In the genomic region with DNA sequence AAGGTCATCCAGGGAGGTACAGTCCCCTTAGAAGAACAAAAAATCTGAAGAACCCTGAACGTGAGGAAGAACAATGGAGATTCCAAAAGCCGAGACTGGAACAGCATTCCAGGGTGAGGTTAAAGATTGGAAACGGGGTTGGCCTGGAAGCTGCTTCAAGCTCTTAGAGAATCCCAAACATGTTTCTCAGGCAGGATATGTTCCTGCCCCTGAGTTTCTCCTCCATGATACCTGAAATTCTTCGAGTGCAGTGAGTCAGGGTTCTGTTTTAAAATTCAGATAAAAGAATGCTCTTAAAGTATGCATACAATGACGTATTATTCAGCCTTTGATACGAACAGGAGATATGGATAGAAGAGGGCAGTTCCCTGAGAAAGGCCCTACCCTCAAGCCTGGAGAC, we compare ENCODE assay signal across 30 cellular contexts.
"Had no signal": no experiment of that assay in that cellular context is flagged by ENCODE, and none has a peak within 500 bp of the region (broad histone marks: within the 10 kb centered on the region; RNA-seq: fewer than 3 reads in every experiment).

No MANE protein-coding gene starts in this region.

- H3K27ac Mint-ChIP-seq: activated CD4-positive, alpha-beta memory T cell treated with anti-CD3 and anti-CD28 coated beads for 36 hours; activated CD4-positive, alpha-beta T cell treated with anti-CD3 and anti-CD28 coated beads for 36 hours; activated CD4-positive, alpha-beta T cell treated with anti-CD3 and anti-CD28 coated beads, Interleukin-2, amount 10 ng/mL, durations not matched to agents 24 days and 14 days; activated CD8-positive, alpha-beta memory T cell treated with anti-CD3 and anti-CD28 coated beads, Interleukin-2, amount 10 ng/mL, durations not matched to agents 7 days and 5 days; activated CD8-positive, alpha-beta T cell treated with anti-CD3 and anti-CD28 coated beads, Interleukin-2, amount 10 ng/mL, durations not matched to agents 7 days and 5 days; activated naive CD4-positive, alpha-beta T cell treated with anti-CD3 and anti-CD28 coated beads for 36 hours; activated naive CD4-positive, alpha-beta T cell treated with anti-CD3 and anti-CD28 coated beads, Interleukin-2, amount 50 U/mL, for 24 hours; activated naive CD8-positive, alpha-beta T cell treated with anti-CD3 and anti-CD28 coated beads for 36 hours; activated naive CD8-positive, alpha-beta T cell treated with anti-CD3 and anti-CD28 coated beads, Interleukin-2, amount 50 U/mL, for 24 hours; activated T-helper 1 cell treated with anti-CD3 and anti-CD28 coated beads, Interleukin-12 subunit alpha, Interleukin-12 subunit beta, Interleukin-2, Interleukin-4 antibody, amounts not matched to agents 30 ng/mL and 10 ng/mL and 1 ng/mL, durations not matched to agents 14 hours and 24 hours and 36 hours; activated T-helper 2 cell treated with anti-CD3 and anti-CD28 coated beads, Interferon-gamma antibody, Interleukin-2, Interleukin-4, amounts not matched to agents 10 μg/mL and 5 μg/mL and 100 μg/mL, durations not matched to agents 14 hours and 24 hours and 36 hours; brain had no signal

- H3K4me1 Mint-ChIP-seq: activated CD4-positive, alpha-beta T cell treated with anti-CD3 and anti-CD28 coated beads, Interleukin-2, amount 10 ng/mL, durations not matched to agents 24 days and 14 days; activated CD8-positive, alpha-beta memory T cell treated with anti-CD3 and anti-CD28 coated beads, Interleukin-2, amount 10 ng/mL, durations not matched to agents 7 days and 5 days had no signal

- H3K27me3 ChIP-seq: ascending aorta, gastrocnemius medialis had no signal

- H3K27ac ChIP-seq: adrenal gland, ascending aorta, epithelial cell of prostate, gastrocnemius medialis had no signal

- H3K9me3 ChIP-seq: adrenal gland, ascending aorta, gastrocnemius medialis had no signal

- H3K4me3 Mint-ChIP-seq: activated CD4-positive, alpha-beta memory T cell treated with anti-CD3 and anti-CD28 coated beads for 36 hours; activated CD4-positive, alpha-beta T cell treated with anti-CD3 and anti-CD28 coated beads for 36 hours; activated CD4-positive, alpha-beta T cell treated with anti-CD3 and anti-CD28 coated beads, Interleukin-2, amount 10 ng/mL, durations not matched to agents 24 days and 14 days; activated CD8-positive, alpha-beta memory T cell treated with anti-CD3 and anti-CD28 coated beads, Interleukin-2, amount 10 ng/mL, durations not matched to agents 7 days and 5 days; activated CD8-positive, alpha-beta T cell treated with anti-CD3 and anti-CD28 coated beads, Interleukin-2, amount 10 ng/mL, durations not matched to agents 7 days and 5 days; activated naive CD4-positive, alpha-beta T cell treated with anti-CD3 and anti-CD28 coated beads for 36 hours; activated naive CD4-positive, alpha-beta T cell treated with anti-CD3 and anti-CD28 coated beads, Interleukin-2, amount 50 U/mL, for 24 hours; activated naive CD8-positive, alpha-beta T cell treated with anti-CD3 and anti-CD28 coated beads for 36 hours; activated naive CD8-positive, alpha-beta T cell treated with anti-CD3 and anti-CD28 coated beads, Interleukin-2, amount 50 U/mL, for 24 hours; activated T-helper 1 cell treated with anti-CD3 and anti-CD28 coated beads, Interleukin-12 subunit alpha, Interleukin-12 subunit beta, Interleukin-2, Interleukin-4 antibody, amounts not matched to agents 30 ng/mL and 10 ng/mL and 1 ng/mL, durations not matched to agents 14 hours and 24 hours and 36 hours; brain had no signal

- H3K9me3 Mint-ChIP-seq: activated CD4-positive, alpha-beta memory T cell treated with anti-CD3 and anti-CD28 coated beads for 36 hours; activated CD4-positive, alpha-beta T cell treated with anti-CD3 and anti-CD28 coated beads, Interleukin-2, amount 10 ng/mL, durations not matched to agents 24 days and 14 days; activated naive CD4-positive, alpha-beta T cell treated with anti-CD3 and anti-CD28 coated beads for 36 hours; activated naive CD4-positive, alpha-beta T cell treated with anti-CD3 and anti-CD28 coated beads, Interleukin-2, amount 50 U/mL, for 24 hours; activated naive CD8-positive, alpha-beta T cell treated with anti-CD3 and anti-CD28 coated beads for 36 hours; activated naive CD8-positive, alpha-beta T cell treated with anti-CD3 and anti-CD28 coated beads, Interleukin-2, amount 50 U/mL, for 24 hours; activated T-helper 2 cell treated with anti-CD3 and anti-CD28 coated beads, Interferon-gamma antibody, Interleukin-2, Interleukin-4, amounts not matched to agents 10 μg/mL and 5 μg/mL and 100 μg/mL, durations not matched to agents 14 hours and 24 hours and 36 hours had no signal

- H3K27me3 Mint-ChIP-seq: activated naive CD8-positive, alpha-beta T cell treated with anti-CD3 and anti-CD28 coated beads for 36 hours; brain had no signal

- H3K4me1 ChIP-seq: adrenal gland, ascending aorta, gastrocnemius medialis had no signal

- H3K36me3 ChIP-seq: adrenal gland, ascending aorta, gastrocnemius medialis had no signal

- H3K36me3 Mint-ChIP-seq: activated CD4-positive, alpha-beta memory T cell treated with anti-CD3 and anti-CD28 coated beads for 36 hours; activated CD8-positive, alpha-beta memory T cell treated with anti-CD3 and anti-CD28 coated beads, Interleukin-2, amount 10 ng/mL, durations not matched to agents 7 days and 5 days; activated naive CD8-positive, alpha-beta T cell treated with anti-CD3 and anti-CD28 coated beads for 36 hours; brain had no signal

- ATAC-seq: activated CD4-positive, alpha-beta T cell treated with anti-CD3 and anti-CD28 coated beads for 36 hours; activated CD8-positive, alpha-beta memory T cell treated with anti-CD3 and anti-CD28 coated beads, Interleukin-2, amount 10 ng/mL, durations not matched to agents 7 days and 5 days; activated CD8-positive, alpha-beta T cell treated with anti-CD3 and anti-CD28 coated beads, Interleukin-2, amount 10 ng/mL, durations not matched to agents 7 days and 5 days; activated naive CD8-positive, alpha-beta T cell treated with anti-CD3 and anti-CD28 coated beads, Interleukin-2, amount 50 U/mL, for 24 hours; gastrocnemius medialis had no signal

- H3K4me3 ChIP-seq: adrenal gland, ascending aorta, gastrocnemius medialis had no signal

- DNase-seq: activated CD4-positive, alpha-beta memory T cell treated with anti-CD3 and anti-CD28 coated beads for 36 hours; activated CD4-positive, alpha-beta T cell treated with anti-CD3 and anti-CD28 coated beads for 36 hours; activated CD4-positive, alpha-beta T cell treated with anti-CD3 and anti-CD28 coated beads, Interleukin-2, amount 10 ng/mL, durations not matched to agents 24 days and 14 days; activated CD4-positive, CD25-positive, alpha-beta regulatory T cell; activated CD4-positive, CD25-positive, alpha-beta regulatory T cell treated with anti-CD3 and anti-CD28 coated beads, Interleukin-2, amount 50 U/mL, for 72 hours; activated CD8-positive, alpha-beta memory T cell treated with anti-CD3 and anti-CD28 coated beads, Interleukin-2, amount 10 ng/mL, durations not matched to agents 7 days and 5 days; activated CD8-positive, alpha-beta memory T cell treated with anti-CD3 and anti-CD28 coated beads, Interleukin-2, amount 50 U/mL, for 4 hours; activated CD8-positive, alpha-beta T cell treated with anti-CD3 and anti-CD28 coated beads, Interleukin-2, amount 10 ng/mL, durations not matched to agents 7 days and 5 days; activated effector memory CD4-positive, alpha-beta T cell treated with anti-CD3 and anti-CD28 coated beads, Interleukin-2, amount 50 U/mL, for 16 hours; activated naive CD4-positive, alpha-beta T cell treated with anti-CD3 and anti-CD28 coated beads for 36 hours; activated naive CD8-positive, alpha-beta T cell treated with anti-CD3 and anti-CD28 coated beads for 36 hours; activated naive CD8-positive, alpha-beta T cell treated with anti-CD3 and anti-CD28 coated beads, Interleukin-2, amount 50 U/mL, for 24 hours; activated T-cell treated with anti-CD3 and anti-CD28 coated beads, Interleukin-2, amount 50 U/mL, for 1 hour; activated T-cell treated with anti-CD3 and anti-CD28 coated beads, Interleukin-2, amount 50 U/mL, for 48 hours; adrenal gland; amygdala; caudate nucleus; effector CD8-positive, alpha-beta T cell; foreskin fibroblast; gastrocnemius medialis; T-helper 2 cell had no signal

- FAIRE-seq: colon, endometrium, endothelial cell of umbilical vein had no signal
